Comparison of ENCODE assay signal across 33 cellular contexts in the genomic region with DNA sequence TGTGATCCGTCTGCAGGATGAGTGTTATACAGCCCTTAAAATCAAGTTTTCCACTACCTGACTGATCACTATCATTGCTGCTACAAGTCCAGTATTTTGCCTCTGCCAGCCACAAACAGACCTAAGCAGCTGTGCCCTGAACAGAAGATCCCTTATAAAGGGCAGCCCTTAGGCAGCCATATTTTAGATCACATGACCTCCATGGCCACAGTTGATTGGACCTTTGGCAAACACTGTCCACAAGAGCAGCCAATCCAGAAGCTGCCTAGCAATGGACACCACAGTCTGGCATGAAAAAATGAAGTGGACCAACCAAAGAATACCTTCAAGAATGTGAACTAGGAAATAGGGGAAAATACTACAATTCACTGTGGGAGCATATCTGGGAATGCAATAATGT. TPM values are rescaled to one million over a fixed set of nuclear protein-coding genes. Genes with fewer than 3 reads are reported as not detected.
"Had no signal": no experiment of that assay in that cellular context is flagged by ENCODE, and none has a peak within 500 bp of the region (broad histone marks: within the 10 kb centered on the region; RNA-seq: fewer than 3 reads in every experiment).

No MANE protein-coding gene starts in this region.

- H3K27ac ChIP-seq: ascending aorta, cardiac muscle cell, colonic mucosa, epithelial cell of prostate, esophagus squamous epithelium, heart right ventricle, left ventricle myocardium inferior, right lobe of liver, thoracic aorta, uterus, VCaP had no signal

- H3K27me3 ChIP-seq: ascending aorta, cardiac muscle cell, colonic mucosa, right lobe of liver, uterus had no signal

- H3K9me3 ChIP-seq: ascending aorta, colonic mucosa, esophagus squamous epithelium, heart right ventricle, left ventricle myocardium inferior, mucosa of descending colon, right lobe of liver, thoracic aorta, uterus had no signal

- H3K36me3 ChIP-seq: ascending aorta, cardiac muscle cell, colonic mucosa, esophagus squamous epithelium, heart right ventricle, left ventricle myocardium inferior, right lobe of liver, thoracic aorta, uterus had no signal

- H3K4me1 ChIP-seq: ascending aorta, colonic mucosa, esophagus squamous epithelium, heart right ventricle, left ventricle myocardium inferior, right lobe of liver, uterus had no signal

- DNase-seq: activated CD4-positive, alpha-beta T cell treated with anti-CD3 and anti-CD28 coated beads for 48 hours; activated CD4-positive, alpha-beta T cell treated with anti-CD3 and anti-CD28 coated beads, Interleukin-2, amount 50 U/mL, for 48 hours; activated CD8-positive, alpha-beta memory T cell treated with anti-CD3 and anti-CD28 coated beads for 24 hours; activated effector memory CD4-positive, alpha-beta T cell treated with Interleukin-2 at 50 U/mL for 16 hours; activated naive CD4-positive, alpha-beta T cell treated with Interleukin-2 at 50 U/mL for 16 hours; cerebellar nuclear complex; colonic mucosa; effector CD8-positive, alpha-beta T cell; esophagus squamous epithelium; foreskin melanocyte; heart right ventricle; left ventricle myocardium inferior; mucosa of descending colon; right lobe of liver; stimulated activated CD4-positive, alpha-beta T cell treated with anti-CD3 and anti-CD28 coated beads, Interleukin-2, amount 100 ng/mL, for 48 hours; stimulated activated naive CD8-positive, alpha-beta T cell treated with anti-CD3 and anti-CD28 coated beads, Interleukin-15, Interleukin-2, amounts not matched to agents 100 U/mL and 50 U/mL, for 24 hours; T-helper 9 cell; trophoblast cell; uterus had no signal

- H3K4me3 ChIP-seq: ascending aorta, cardiac muscle cell, colonic mucosa, esophagus squamous epithelium, heart right ventricle, left ventricle myocardium inferior, lung, mucosa of descending colon, right lobe of liver, thoracic aorta, uterus had no signal

RNA-seq across cellular contexts. Expression of a gene that starts 50.8 kb away (rescaled TPM):
- total RNA-seq: ascending aorta; cardiac muscle cell; colonic mucosa; dermis microvascular lymphatic vessel endothelial cell; esophagus squamous epithelium; glomerular endothelial cell; heart right ventricle; left ventricle myocardium inferior; lung; mesenteric fat pad; mucosa of descending colon; natural killer cell treated with Interleukin-12 subunit alpha and Interleukin-12 subunit beta and Interleukin-15 and Interleukin-18, amount 100 ng/mL, for 72 hours; osteoblast; posterior vena cava; right lobe of liver; skeletal muscle tissue; thoracic aorta; uterus had no signal
- polyA plus RNA-seq: adipose tissue, cardiac muscle cell, heart right ventricle, lung had no signal
